In genomic region chr11:22624742-22625447, GRCh38 we compare ENCODE assay signal across 8 cellular contexts. TPM values are rescaled to one million over a fixed set of nuclear protein-coding genes. Genes with fewer than 3 reads are reported as not detected.
DNase-seq lines count a peak whose midpoint lies in the region; ATAC-seq and TF ChIP-seq lines count a peak whose summit lies in the region.

No MANE protein-coding gene starts in this region.

- H3K4me1 ChIP-seq in PC-9 (replicated peaks; ENCODE audit: insufficient read depth): peaks cover 15% of the 10 kb centered on the region; the same call in 1 of the 2 replicates
- peaks cover 3% of the 10 kb centered on the region for H3K4me1 ChIP-seq in ovary (ENCODE audit: insufficient read depth)
- no peaks in the 10 kb centered on the region for H3K4me1 ChIP-seq in urinary bladder (ENCODE audit: insufficient read depth)

- in situ Hi-C loops in KBM-7 (cut with MboI; ENCODE audit: low pct_unique_long_range_greater_than_20kb, low sequenced_read_pairs): no loop called here

- H3K4me3 ChIP-seq in PC-9 (peak overlapping the region; percentile 85), ovary (peak overlapping the region; percentile 68), urinary bladder (ENCODE audit: low read depth, low read length) (peak overlapping the region; percentile 68)

- peak; percentile 65 for DNase-seq in EH (ENCODE audit: low read depth)
- peak; percentile 68 for DNase-seq in KBM-7
- peak in 1 of 2 experiments; percentile 62 for DNase-seq in PC-9
- peak; percentile 52 to 92 (median 77) for DNase-seq in head of caudate nucleus
- peak in 4 of 5 donors; percentile 48 to 70 (median 56) for DNase-seq in ovary

- H3K4me2 ChIP-seq in PC-9: peak overlapping the region; percentile 92

- no peak for TF ChIP-seq POLR2A in ovary (IDR thresholded peaks at IDR 0.05)

- H3K27me3 ChIP-seq in PC-9 (ENCODE audit: insufficient read depth, low read depth) (no peaks in the 10 kb centered on the region), ovary (no peaks in the 10 kb centered on the region)

- TF ChIP-seq EP300 in ovary (IDR thresholded peaks at IDR 0.05): no peak

- TSS peak; percentile 69 for BruUV-seq in PC-9 (replicated peaks; lab: Mats Ljungman, UMichigan)

- H3K79me2 ChIP-seq in PC-9 (ENCODE audit: low read depth): peaks cover 16% of the 10 kb centered on the region

- H3K4me1 Mint-ChIP-seq in activated naive CD4-positive, alpha-beta T cell treated with anti-CD3 and anti-CD28 coated beads, Interleukin-2, amount 50 U/mL, for 24 hours: peaks cover 61% of the 10 kb centered on the region

- no peaks in the 10 kb centered on the region for H3K9me3 Mint-ChIP-seq in activated naive CD4-positive, alpha-beta T cell treated with anti-CD3 and anti-CD28 coated beads, Interleukin-2, amount 50 U/mL, for 24 hours

- H3K27me3 Mint-ChIP-seq in activated naive CD4-positive, alpha-beta T cell treated with anti-CD3 and anti-CD28 coated beads, Interleukin-2, amount 50 U/mL, for 24 hours: no peaks in the 10 kb centered on the region

- H3K9me3 ChIP-seq in PC-9 (ENCODE audit: insufficient read depth, low read depth): no peaks in the 10 kb centered on the region
- no peaks in the 10 kb centered on the region for H3K9me3 ChIP-seq in ovary

- H3K4me3 Mint-ChIP-seq in activated naive CD4-positive, alpha-beta T cell treated with anti-CD3 and anti-CD28 coated beads, Interleukin-2, amount 50 U/mL, for 24 hours: peak overlapping the region; percentile 98

- H3K36me3 ChIP-seq in PC-9 (ENCODE audit: low read depth) (no peaks in the 10 kb centered on the region; the same call in 1 of the 2 replicates), ovary (no peaks in the 10 kb centered on the region), urinary bladder (ENCODE audit: insufficient read depth) (no peaks in the 10 kb centered on the region)

- no peaks in the 10 kb centered on the region; the same call in 1 of the 2 replicates for H4K20me1 ChIP-seq in PC-9 (ENCODE audit: insufficient read depth)

- peaks cover 14% of the 10 kb centered on the region for H3K36me3 Mint-ChIP-seq in activated naive CD4-positive, alpha-beta T cell treated with anti-CD3 and anti-CD28 coated beads, Interleukin-2, amount 50 U/mL, for 24 hours

- H3K9me2 ChIP-seq in PC-9 (ENCODE audit: insufficient read depth): no peaks in the 10 kb centered on the region; the same call in 1 of the 2 replicates

- WGBS in ovary, 3 donors: 3 to 4% (median 4%) methylated on average over 30 to 31 of the region's 31 CpGs
- 4% methylated on average over 31 of the region's 31 CpGs for WGBS in urinary bladder

- peaks cover 12% of the 10 kb centered on the region; the same call in 1 of the 2 replicates for H3F3A ChIP-seq in PC-9 (ENCODE audit: insufficient read depth, low read depth)

- peak overlapping the region; percentile 99 for H2AFZ ChIP-seq in PC-9

- POLR2A ChIA-PET in PC-9 (lab: Charles Lee; ENCODE audit: unreplicated experiment): no interaction called here

- H3K27ac ChIP-seq in PC-9 (peak overlapping the region; percentile 77), ovary (peak overlapping the region; percentile 46 to 84), urinary bladder (ENCODE audit: low read depth) (peak overlapping the region; percentile 83)

- peak; percentile 47; the same call in 1 of the 2 replicates for TF ChIP-seq CTCF in PC-9 (conservative IDR thresholded peaks at IDR 0.05)
- TF ChIP-seq CTCF in ovary (IDR thresholded peaks at IDR 0.05): peak in 1 of 3 donors; percentile 20

- CTCF ChIA-PET in PC-9 (lab: Charles Lee): no interaction called here

- peak; percentile 62 for ATAC-seq in GM21717 (IDR thresholded peaks at IDR 0.05; ENCODE audit: unreplicated experiment)

- H3K27ac Mint-ChIP-seq in activated naive CD4-positive, alpha-beta T cell treated with anti-CD3 and anti-CD28 coated beads, Interleukin-2, amount 50 U/mL, for 24 hours: peak overlapping the region; percentile 99

- intact Hi-C loops in PC-9 (cut with micrococcal nuclease; ENCODE audit: unreplicated experiment): loop anchor here (5.0 kb wide), 1 partner anchor 162 kb away; no protein-coding TSS in a partner anchor
- intact Hi-C loops in head of caudate nucleus (cut with DNase I): no loop called here
- intact Hi-C loops in ovary (cut with DNase I): no loop called here

RNA-seq across cellular contexts. Expression of gene FANCF, which starts 0.7 kb away (rescaled TPM):
- total RNA-seq in PC-9 (2021) (8.0 and 8.3 TPM in 2 replicates), ovary (10 to 100 TPM in 5 of 7 donors, 1 to 10 TPM in 2; 4.3 to 14.6 (median 12.0) TPM), urinary bladder (14.3 TPM)
- polyA plus RNA-seq in ovary (10 to 100 TPM in 1 of 2 donors, 1 to 10 TPM in 1; 7.1 to 10.7 TPM), urinary bladder (5.6 TPM)

RNA-seq across cellular contexts. Expression of gene GAS2, which starts 41.5 kb away (rescaled TPM):
- 2.8 and 3.2 TPM in 2 replicates for total RNA-seq in PC-9 (2021)
- total RNA-seq in ovary: 1 to 10 TPM; 3.0 to 10.0 (median 4.2) TPM
- polyA plus RNA-seq in ovary: 1 to 10 TPM in 1 of 2 donors, under 1 TPM in 1; 0.76 to 1.1 TPM
- total RNA-seq in urinary bladder: 18.8 TPM
- 0.79 TPM for polyA plus RNA-seq in urinary bladder
